11 cellular contexts compared by ENCODE assay signal in the genomic region with DNA sequence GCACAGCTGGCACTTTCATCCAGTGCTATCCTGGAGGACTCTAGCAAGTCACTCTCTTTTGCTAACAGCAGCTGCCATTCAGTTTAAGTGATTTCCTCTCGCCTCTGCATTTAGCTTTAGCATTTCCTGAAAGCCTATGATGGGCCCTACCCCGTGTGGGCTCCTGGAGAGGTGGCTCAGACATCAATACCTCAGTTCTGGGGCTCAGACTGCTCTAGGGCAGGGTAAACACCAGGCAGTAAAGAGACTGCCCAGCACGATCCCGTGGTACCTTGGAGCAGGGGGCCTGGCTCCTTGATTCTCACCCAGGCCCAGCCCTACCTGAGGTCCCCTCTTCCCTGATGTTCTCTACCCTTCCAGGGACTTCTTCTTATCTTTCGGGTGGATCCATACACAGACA.
A peak's percentile ranks its signal among the peaks of the same experiment; 100 is the strongest.
DNase-seq lines count a peak whose midpoint lies in the region; ATAC-seq and TF ChIP-seq lines count a peak whose summit lies in the region.
"Had no signal": no experiment of that assay in that cellular context is flagged by ENCODE, and none has a peak within 500 bp of the region (broad histone marks: within the 10 kb centered on the region; RNA-seq: fewer than 3 reads in every experiment).

No MANE protein-coding gene starts in this region.

- peaks cover 10% of the 10 kb centered on the region for H3K4me1 Mint-ChIP-seq in glutamatergic neuron (ENCODE audit: low read depth, unreplicated experiment)

- no peaks in the 10 kb centered on the region for H3K36me3 Mint-ChIP-seq in glutamatergic neuron (ENCODE audit: unreplicated experiment)
- H3K36me3 Mint-ChIP-seq: CD4-positive, alpha-beta memory T cell had no signal

- no peak overlapping the region for H3K27ac Mint-ChIP-seq in glutamatergic neuron (ENCODE audit: unreplicated experiment)
- H3K27ac Mint-ChIP-seq: CD4-positive, alpha-beta memory T cell had no signal

- TF ChIP-seq CTCF in glutamatergic neuron (IDR thresholded peaks at IDR 0.05; ENCODE audit: partially characterized antibody, unreplicated experiment) = no peak

- peaks cover 5% of the 10 kb centered on the region for H3K9me3 Mint-ChIP-seq in glutamatergic neuron (ENCODE audit: unreplicated experiment)
- H3K9me3 Mint-ChIP-seq: CD4-positive, alpha-beta memory T cell had no signal

- no peak for ATAC-seq in GM19467 (IDR thresholded peaks at IDR 0.05; ENCODE audit: unreplicated experiment)

- H3K4me3 Mint-ChIP-seq in glutamatergic neuron (ENCODE audit: unreplicated experiment) = no peak overlapping the region

- no peaks in the 10 kb centered on the region for H3K27me3 Mint-ChIP-seq in glutamatergic neuron (ENCODE audit: unreplicated experiment)

- DNase-seq in NCI-H82 (lab: John Stamatoyannopoulos, UW) (peak; percentile 68), NCI-H82 treated with DMSO at 0.1 percent for 48 hours (lab: John Stamatoyannopoulos, UW; ENCODE audit: unreplicated experiment) (no peak), NCI-H2171 (lab: John Stamatoyannopoulos, UW) (peak; percentile 20), glutamatergic neuron (peak; percentile 37), GM03348 (ENCODE audit: low spot score) (no peak), RKO (ENCODE audit: low spot score) (no peak)
- DNase-seq: ACHN; CD4-positive, alpha-beta memory T cell; DMS79; GF-D8 had no signal

Comparison
In these comparisons a context has a peak if more than half of its experiments do, and no peak if none do; other contexts are left out.
1. DNase-seq: peak in NCI-H82 (single experiment), NCI-H2171 (single experiment) and glutamatergic neuron (single experiment); none in NCI-H82 treated with DMSO at 0.1 percent for 48 hours (single experiment), GM03348 (single experiment) and RKO (single experiment).